ENCODE assay signal across 8 cellular contexts in the genomic region with DNA sequence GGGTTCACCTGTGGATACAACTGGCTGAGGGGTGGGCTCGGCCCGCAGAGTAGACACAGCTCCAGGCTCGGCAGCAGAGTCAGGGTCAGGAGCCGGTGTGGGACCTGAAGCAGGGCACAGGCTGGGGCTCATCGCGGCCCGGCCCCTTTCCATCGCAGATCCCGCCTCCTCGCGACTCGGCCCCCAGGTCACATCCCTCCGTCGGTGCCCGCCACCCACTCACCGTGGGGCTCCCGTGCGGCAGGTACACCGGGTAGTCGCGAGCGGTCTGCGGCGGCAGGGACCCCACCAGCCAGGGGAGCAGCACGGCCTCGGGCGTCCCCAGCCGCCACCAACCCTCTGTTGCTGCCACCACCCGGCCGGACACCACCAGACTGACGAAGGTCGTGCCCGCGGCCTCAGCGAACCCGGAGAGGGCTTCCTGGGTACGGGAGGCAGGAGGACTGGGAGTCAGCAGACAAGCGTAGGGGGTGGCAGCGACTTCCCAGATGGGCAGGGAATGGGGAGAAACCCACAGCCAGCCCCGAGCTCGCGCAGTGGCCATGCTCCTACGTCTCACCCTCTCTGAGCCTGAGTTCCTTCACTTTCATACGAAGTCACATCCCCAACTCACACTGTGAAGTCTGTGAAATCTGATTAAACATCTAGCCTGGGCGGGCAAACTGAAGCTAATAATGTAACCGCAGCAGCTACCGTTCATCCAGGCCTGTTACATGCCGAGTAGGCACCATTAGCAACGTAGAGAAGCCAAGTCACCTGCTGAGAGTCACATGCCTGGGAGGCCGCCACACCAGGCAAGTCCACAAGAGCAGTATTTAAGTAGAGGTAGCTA. TPM values are rescaled to one million over a fixed set of nuclear protein-coding genes. Genes with fewer than 3 reads are reported as not detected.
DNase-seq lines count a peak whose midpoint lies in the region; ATAC-seq lines count a peak whose summit lies in the region.

No MANE protein-coding gene starts in this region.

- DNase-seq in Ammon's horn (ENCODE audit: low spot score) (peak; percentile 58), mesenteric fat pad (ENCODE audit: low spot score) (peak; percentile 93)
- peak; percentile 16 to 24 for DNase-seq in activated CD4-positive, alpha-beta T cell treated with anti-CD3 and anti-CD28 coated beads, Interleukin-2, amount 50 U/mL, for 24 hours (ENCODE audit: low read depth in 1 of 2, low spot score in 1 of 2)
- peak; percentile 41 to 69 for DNase-seq in stimulated activated effector memory CD8-positive, alpha-beta T cell treated with anti-CD3 and anti-CD28 coated beads, Interleukin-12 subunit alpha, Interleukin-12 subunit beta, amount 100 ng/mL, for 72 hours (ENCODE audit: low spot score in 2 of 2)

- peaks cover 3% of the 10 kb centered on the region for H3K36me3 Mint-ChIP-seq in IgD-negative memory B cell
- H3K36me3 Mint-ChIP-seq in stimulated activated effector memory CD8-positive, alpha-beta T cell treated with anti-CD3 and anti-CD28 coated beads, Interleukin-12 subunit alpha, Interleukin-12 subunit beta, amount 100 ng/mL, for 72 hours = peaks cover 42% of the 10 kb centered on the region

- no peaks in the 10 kb centered on the region for H3K27me3 Mint-ChIP-seq in IgD-negative memory B cell

- H3K4me3 ChIP-seq in endocrine pancreas (ENCODE audit: control insufficient read depth, insufficient read depth, low read length) = peak overlapping the region; percentile 28

- no peaks in the 10 kb centered on the region for H3K27me3 ChIP-seq in endocrine pancreas (ENCODE audit: control insufficient read depth, insufficient read depth, low read length)

- peaks cover 5% of the 10 kb centered on the region for H3K4me1 ChIP-seq in endocrine pancreas (ENCODE audit: control insufficient read depth, insufficient read depth, low read length)

- H3K27ac Mint-ChIP-seq in IgD-negative memory B cell = peak overlapping the region; percentile 78 to 97 (median 83)
- peak overlapping the region; percentile 88 for H3K27ac Mint-ChIP-seq in stimulated activated effector memory CD8-positive, alpha-beta T cell treated with anti-CD3 and anti-CD28 coated beads, Interleukin-12 subunit alpha, Interleukin-12 subunit beta, amount 100 ng/mL, for 72 hours

- H3K9me3 ChIP-seq in endocrine pancreas (ENCODE audit: control insufficient read depth, low read length) = no peaks in the 10 kb centered on the region

- H3K4me1 Mint-ChIP-seq in IgD-negative memory B cell = peaks cover 14 to 25% (median 22%) of the 10 kb centered on the region in 3 donors
- H3K4me1 Mint-ChIP-seq in stimulated activated effector memory CD8-positive, alpha-beta T cell treated with anti-CD3 and anti-CD28 coated beads, Interleukin-12 subunit alpha, Interleukin-12 subunit beta, amount 100 ng/mL, for 72 hours = peaks cover 50% of the 10 kb centered on the region

- peak overlapping the region; percentile 86 to 98 (median 92) for H3K4me3 Mint-ChIP-seq in IgD-negative memory B cell
- H3K4me3 Mint-ChIP-seq in stimulated activated effector memory CD8-positive, alpha-beta T cell treated with anti-CD3 and anti-CD28 coated beads, Interleukin-12 subunit alpha, Interleukin-12 subunit beta, amount 100 ng/mL, for 72 hours = peak overlapping the region; percentile 85

- peak overlapping the region; percentile 92 for H3K9ac ChIP-seq in endocrine pancreas (ENCODE audit: control insufficient read depth, insufficient read depth, low read length)

- no peaks in the 10 kb centered on the region for H3K9me3 Mint-ChIP-seq in IgD-negative memory B cell
- no peaks in the 10 kb centered on the region for H3K9me3 Mint-ChIP-seq in stimulated activated effector memory CD8-positive, alpha-beta T cell treated with anti-CD3 and anti-CD28 coated beads, Interleukin-12 subunit alpha, Interleukin-12 subunit beta, amount 100 ng/mL, for 72 hours

- peak; percentile 55 for ATAC-seq in stimulated activated effector memory CD8-positive, alpha-beta T cell treated with anti-CD3 and anti-CD28 coated beads, Interleukin-12 subunit alpha, Interleukin-12 subunit beta, amount 100 ng/mL, for 72 hours
- ATAC-seq in GM21825 (IDR thresholded peaks at IDR 0.05; ENCODE audit: unreplicated experiment) (no peak), HG03571 (IDR thresholded peaks at IDR 0.05; ENCODE audit: unreplicated experiment) (no peak)

- no peaks in the 10 kb centered on the region for H3K36me3 ChIP-seq in endocrine pancreas (ENCODE audit: control insufficient read depth, insufficient read depth, low read length)

RNA-seq across cellular contexts. Expression of gene FUZ, which starts 3.7 kb away (rescaled TPM):
- 6.6 TPM for polyA plus RNA-seq in IgD-negative memory B cell
- 12.7 TPM for total RNA-seq in mesenteric fat pad

RNA-seq across cellular contexts. Expression of gene MED25, which starts 8.7 kb away (rescaled TPM):
- polyA plus RNA-seq in IgD-negative memory B cell = 54.7 TPM
- total RNA-seq in mesenteric fat pad = 40.4 TPM

RNA-seq across cellular contexts. Expression of gene PTOV1, which starts 41.6 kb away (rescaled TPM):
- 45.0 TPM for polyA plus RNA-seq in IgD-negative memory B cell
- total RNA-seq in mesenteric fat pad = 99.4 TPM

RNA-seq across cellular contexts. Expression of gene AP2A1, which starts 42.6 kb away (rescaled TPM):
- polyA plus RNA-seq in IgD-negative memory B cell = 6.5 TPM
- 96.4 TPM for total RNA-seq in mesenteric fat pad

RNA-seq across cellular contexts. Expression of gene TSKS, which starts 46.3 kb away (rescaled TPM):
- 0.15 TPM for polyA plus RNA-seq in IgD-negative memory B cell
- total RNA-seq in mesenteric fat pad = 1.0 TPM

Comparison
In these comparisons a context has a peak if more than half of its experiments do, and no peak if none do; other contexts are left out.
1. DNase-seq: peak in every context shown above with its lines; median percentile 93 in mesenteric fat pad; 58 in Ammon's horn; 55 in stimulated activated effector memory CD8-positive, alpha-beta T cell treated with anti-CD3 and anti-CD28 coated beads, Interleukin-12 subunit alpha, Interleukin-12 subunit beta, amount 100 ng/mL, for 72 hours; 20 in activated CD4-positive, alpha-beta T cell treated with anti-CD3 and anti-CD28 coated beads, Interleukin-2, amount 50 U/mL, for 24 hours.